ENCODE assay signal across 8 cellular contexts in genomic region chr19:37304190-37304883, GRCh38.
DNase-seq lines count a peak whose midpoint lies in the region; ATAC-seq and TF ChIP-seq lines count a peak whose summit lies in the region.

No MANE protein-coding gene starts in this region.

- H3K9me3 ChIP-seq in right atrium auricular region: no peaks in the 10 kb centered on the region

- no peaks in the 10 kb centered on the region for H3K4me1 Mint-ChIP-seq in activated naive CD8-positive, alpha-beta T cell treated with anti-CD3 and anti-CD28 coated beads, Interleukin-2, amount 10 ng/mL, durations not matched to agents 7 days and 5 days

- no peak for TF ChIP-seq CTCF in right atrium auricular region (IDR thresholded peaks at IDR 0.05)

- peak overlapping the region in 1 of 2 donors; percentile 52 for H3K27ac ChIP-seq in right atrium auricular region

- no peaks in the 10 kb centered on the region for H3K27me3 ChIP-seq in right atrium auricular region

- ATAC-seq in activated naive CD8-positive, alpha-beta T cell treated with anti-CD3 and anti-CD28 coated beads, Interleukin-2, amount 10 ng/mL, durations not matched to agents 7 days and 5 days (ENCODE audit: low read depth): no peak
- ATAC-seq in HG02981 (IDR thresholded peaks at IDR 0.05; ENCODE audit: unreplicated experiment): no peak

- peak overlapping the region; percentile 57 for H3K4me3 Mint-ChIP-seq in activated naive CD8-positive, alpha-beta T cell treated with anti-CD3 and anti-CD28 coated beads, Interleukin-2, amount 10 ng/mL, durations not matched to agents 7 days and 5 days

- H3K36me3 ChIP-seq in right atrium auricular region: no peaks in the 10 kb centered on the region

- DNase-seq in G401 (ENCODE audit: low spot score): peak; percentile 35
- DNase-seq in activated naive CD8-positive, alpha-beta T cell treated with anti-CD3 and anti-CD28 coated beads, Interleukin-2, amount 10 ng/mL, durations not matched to agents 7 days and 5 days: peak; percentile 48
- no peak for DNase-seq in right atrium auricular region (ENCODE audit: low spot score)
- DNase-seq in retina: peak; percentile 67
- no peak for DNase-seq in NCI-H526 (lab: John Stamatoyannopoulos, UW)
- no peak for DNase-seq in LoVo (ENCODE audit: low spot score)
- no peak for DNase-seq in NCI-H2029 (lab: John Stamatoyannopoulos, UW)

- POLR2A ChIA-PET in activated naive CD8-positive, alpha-beta T cell treated with anti-CD3 and anti-CD28 coated beads, Interleukin-2, amount 10 ng/mL, durations not matched to agents 7 days and 5 days (lab: Charles Lee): no interaction called here

- H3K4me1 ChIP-seq in right atrium auricular region: no peaks in the 10 kb centered on the region

- no peaks in the 10 kb centered on the region for H3K27me3 Mint-ChIP-seq in activated naive CD8-positive, alpha-beta T cell treated with anti-CD3 and anti-CD28 coated beads, Interleukin-2, amount 10 ng/mL, durations not matched to agents 7 days and 5 days

- peaks cover 2% of the 10 kb centered on the region for H3K36me3 Mint-ChIP-seq in activated naive CD8-positive, alpha-beta T cell treated with anti-CD3 and anti-CD28 coated beads, Interleukin-2, amount 10 ng/mL, durations not matched to agents 7 days and 5 days

- no peak overlapping the region for H3K27ac Mint-ChIP-seq in activated naive CD8-positive, alpha-beta T cell treated with anti-CD3 and anti-CD28 coated beads, Interleukin-2, amount 10 ng/mL, durations not matched to agents 7 days and 5 days

- H3K4me3 ChIP-seq in right atrium auricular region: peak overlapping the region; percentile 44 to 49

- peaks cover 9% of the 10 kb centered on the region for H3K9me3 Mint-ChIP-seq in activated naive CD8-positive, alpha-beta T cell treated with anti-CD3 and anti-CD28 coated beads, Interleukin-2, amount 10 ng/mL, durations not matched to agents 7 days and 5 days

- in situ Hi-C loops in G401 (cut with HindIII; ENCODE audit: low sequenced_read_pairs): no loop called here

Comparison
In these comparisons a context has a peak if more than half of its experiments do, and no peak if none do; other contexts are left out.
1. DNase-seq: peak in G401 (single experiment), activated naive CD8-positive, alpha-beta T cell treated with anti-CD3 and anti-CD28 coated beads, Interleukin-2, amount 10 ng/mL, durations not matched to agents 7 days and 5 days (single experiment) and retina (single experiment); none in right atrium auricular region (single experiment), NCI-H526 (0 of 2), LoVo (single experiment) and NCI-H2029 (single experiment).